ENCODE assay signal across 6 cellular contexts in the genomic region with DNA sequence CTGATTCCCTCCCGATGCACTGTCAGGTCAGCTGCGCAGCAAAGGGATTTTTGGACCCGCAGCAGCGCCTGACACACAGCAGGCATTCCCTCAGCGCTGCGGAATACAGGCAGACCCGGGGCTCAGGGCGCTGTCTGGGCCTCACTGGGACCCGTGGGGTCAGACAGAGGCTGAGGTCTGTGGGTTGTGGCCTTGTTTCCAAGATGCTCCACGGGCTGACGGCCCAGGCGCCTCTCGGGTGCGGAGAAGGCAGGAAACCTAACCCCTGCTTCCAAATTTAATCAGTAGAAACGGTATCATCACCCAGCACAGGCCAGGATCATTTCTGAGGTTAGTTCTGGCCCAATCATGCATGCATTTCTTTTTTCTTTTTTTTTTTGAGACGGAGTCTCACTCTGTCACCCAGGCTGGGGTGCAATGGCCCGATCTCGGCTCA. TPM values are rescaled to one million over a fixed set of nuclear protein-coding genes. Genes with fewer than 3 reads are reported as not detected.
DNase-seq lines count a peak whose midpoint lies in the region; ATAC-seq and TF ChIP-seq lines count a peak whose summit lies in the region.

No MANE protein-coding gene starts in this region.

- peaks cover 33 to 55% of the 10 kb centered on the region in 2 donors for H3K4me1 Mint-ChIP-seq in stimulated activated naive B cell treated with anti-CD40 and anti-IgM and Interleukin-4, amounts not matched to agents 10 μg/mL and 1 μg/mL and 100 μg/mL, for 72 hours

- TF ChIP-seq POLR2A in esophagus muscularis mucosa (IDR thresholded peaks at IDR 0.05; ENCODE audit: low read depth): no peak

- no peak for DNase-seq in PC-3
- DNase-seq in esophagus muscularis mucosa (ENCODE audit: extremely low spot score): no peak
- no peak for DNase-seq in stimulated activated naive B cell treated with anti-CD40 and anti-IgM and Interleukin-4, amounts not matched to agents 10 μg/mL and 1 μg/mL and 100 μg/mL, for 72 hours
- no peak for DNase-seq in SKM-1 treated with dmso at 0.1 percent for 144 hours (lab: John Stamatoyannopoulos, UW; ENCODE audit: unreplicated experiment)

- CTCF ChIA-PET in PC-3 (lab: Charles Lee): interaction anchor here (0.6 kb wide), 1 partner anchor 135 kb away, joined by 3 read pairs; no protein-coding TSS in a partner anchor

- H3K27me3 ChIP-seq in PC-3 (ENCODE audit: low read length) (no peaks in the 10 kb centered on the region), esophagus muscularis mucosa (no peaks in the 10 kb centered on the region)

- no peak for TF ChIP-seq EP300 in esophagus muscularis mucosa (IDR thresholded peaks at IDR 0.05)

- H3K9ac ChIP-seq in PC-3 (ENCODE audit: low read length): peak overlapping the region; percentile 66

- H3K36me3 Mint-ChIP-seq in stimulated activated naive B cell treated with anti-CD40 and anti-IgM and Interleukin-4, amounts not matched to agents 10 μg/mL and 1 μg/mL and 100 μg/mL, for 72 hours: peaks cover 11 to 14% of the 10 kb centered on the region in 2 donors

- peaks cover 42% of the 10 kb centered on the region for H3K79me2 ChIP-seq in PC-3 (ENCODE audit: low read length)

- H3K9me3 ChIP-seq in PC-3 (ENCODE audit: low read length): no peaks in the 10 kb centered on the region
- H3K9me3 ChIP-seq in esophagus muscularis mucosa: no peaks in the 10 kb centered on the region

- H3K27me3 Mint-ChIP-seq in stimulated activated naive B cell treated with anti-CD40 and anti-IgM and Interleukin-4, amounts not matched to agents 10 μg/mL and 1 μg/mL and 100 μg/mL, for 72 hours: peaks cover 3 to 5% of the 10 kb centered on the region in 2 donors

- peak overlapping the region; percentile 82 for H3K4me2 ChIP-seq in PC-3 (ENCODE audit: low read length)

- WGBS in esophagus muscularis mucosa: 48% methylated on average over 16 of the region's 18 CpGs

- H3F3A ChIP-seq in PC-3 (ENCODE audit: low read length, unreplicated experiment): no peaks in the 10 kb centered on the region

- POLR2A ChIA-PET in PC-3 (lab: Charles Lee; ENCODE audit: unreplicated experiment): interaction anchor here (0.5 kb wide), 1 partner anchor 77 kb away, joined by 3 read pairs; no protein-coding TSS in a partner anchor

- H3K4me3 ChIP-seq in PC-3 (ENCODE audit: low read length) (peak overlapping the region; percentile 64), esophagus muscularis mucosa (peak overlapping the region; percentile 81 to 100 (median 100))

- H3K27ac ChIP-seq in PC-3 (ENCODE audit: low read length) (peak overlapping the region; percentile 30), esophagus muscularis mucosa (replicated peaks in 1 of 4) (peak overlapping the region; percentile 92 to 96 (median 96))

- H3K9me3 Mint-ChIP-seq in stimulated activated naive B cell treated with anti-CD40 and anti-IgM and Interleukin-4, amounts not matched to agents 10 μg/mL and 1 μg/mL and 100 μg/mL, for 72 hours: no peaks in the 10 kb centered on the region

- peaks cover 24% of the 10 kb centered on the region for H4K20me1 ChIP-seq in PC-3 (ENCODE audit: low read length)

- H3K36me3 ChIP-seq in PC-3 (ENCODE audit: low read depth, low read length) (no peaks in the 10 kb centered on the region), esophagus muscularis mucosa (peaks cover 0 to 1% (median under 1%) of the 10 kb centered on the region in 4 donors)

- peak overlapping the region; percentile 73 for H2AFZ ChIP-seq in PC-3 (ENCODE audit: low read length)

- no peaks in the 10 kb centered on the region for H3K9me2 ChIP-seq in PC-3 (replicated peaks; ENCODE audit: low read length)

- TF ChIP-seq CTCF in PC-3 (conservative IDR thresholded peaks at IDR 0.05; ENCODE audit: low read depth, low read length) (no peak), esophagus muscularis mucosa (IDR thresholded peaks at IDR 0.05) (no peak)

- peak; percentile 2 for ATAC-seq in PC-3
- no peak for ATAC-seq in stimulated activated naive B cell treated with anti-CD40 and anti-IgM and Interleukin-4, amounts not matched to agents 10 μg/mL and 1 μg/mL and 100 μg/mL, for 72 hours (replicated peaks)
- no peak for ATAC-seq in HG03045 (IDR thresholded peaks at IDR 0.05; ENCODE audit: unreplicated experiment)
- ATAC-seq in HG03039 (IDR thresholded peaks at IDR 0.05; ENCODE audit: unreplicated experiment): no peak

- intact Hi-C loops in PC-3 (cut with micrococcal nuclease) (loop anchor here (2.0 kb wide), 1 partner anchor 71 kb away; no protein-coding TSS in a partner anchor), esophagus muscularis mucosa (cut with DNase I) (no loop called here)

- H3K27ac Mint-ChIP-seq in stimulated activated naive B cell treated with anti-CD40 and anti-IgM and Interleukin-4, amounts not matched to agents 10 μg/mL and 1 μg/mL and 100 μg/mL, for 72 hours: peak overlapping the region; percentile 92

- H3K4me1 ChIP-seq in PC-3 (ENCODE audit: insufficient read depth, low read length): peaks cover 21% of the 10 kb centered on the region
- H3K4me1 ChIP-seq in esophagus muscularis mucosa: peaks cover 51 to 61% (median 59%) of the 10 kb centered on the region in 4 donors

- H3K4me3 Mint-ChIP-seq in stimulated activated naive B cell treated with anti-CD40 and anti-IgM and Interleukin-4, amounts not matched to agents 10 μg/mL and 1 μg/mL and 100 μg/mL, for 72 hours: peak overlapping the region; percentile 84 to 92

- TSS peak; percentile 69 for BruUV-seq in PC-3 (replicated peaks; lab: Mats Ljungman, UMichigan)

RNA-seq across cellular contexts. Expression of gene RNF126, which starts 0.7 kb away (rescaled TPM):
- 86.4 and 89.2 TPM in 2 replicates for total RNA-seq in PC-3 (2014; rRNA removed)
- 10 to 100 TPM; 41.5 to 63.5 (median 62.3) TPM for total RNA-seq in esophagus muscularis mucosa

RNA-seq across cellular contexts. Expression of gene FSTL3, which starts 12.5 kb away (rescaled TPM):
- total RNA-seq in PC-3 (2014; rRNA removed) (49.9 and 53.3 TPM in 2 replicates), esophagus muscularis mucosa (100 to 1,000 TPM; 115 to 226 (median 217) TPM)

RNA-seq across cellular contexts. Expression of gene FGF22, which starts 24.0 kb away (rescaled TPM):
- total RNA-seq in PC-3 (2014; rRNA removed) (0.81 and 1.3 TPM in 2 replicates), esophagus muscularis mucosa (1 to 10 TPM in 2 of 4 donors, under 1 TPM in 2; 0.50 to 2.1 (median 1.4) TPM)

RNA-seq across cellular contexts. Expression of gene POLRMT, which starts 30.4 kb away (rescaled TPM):
- 60.5 and 80.6 TPM in 2 replicates for total RNA-seq in PC-3 (2014; rRNA removed)
- 10 to 100 TPM; 20.8 to 40.7 (median 30.4) TPM for total RNA-seq in esophagus muscularis mucosa

RNA-seq across cellular contexts. Expression of gene PRSS57, which starts 31.6 kb away (rescaled TPM):
- not detected in 2 replicates for total RNA-seq in PC-3 (2014; rRNA removed)
- total RNA-seq in esophagus muscularis mucosa: under 1 TPM in 1 of 4 donors, not detected in 3; 0.34 TPM
